ENCODE assay signal across 21 cellular contexts in the genomic region with DNA sequence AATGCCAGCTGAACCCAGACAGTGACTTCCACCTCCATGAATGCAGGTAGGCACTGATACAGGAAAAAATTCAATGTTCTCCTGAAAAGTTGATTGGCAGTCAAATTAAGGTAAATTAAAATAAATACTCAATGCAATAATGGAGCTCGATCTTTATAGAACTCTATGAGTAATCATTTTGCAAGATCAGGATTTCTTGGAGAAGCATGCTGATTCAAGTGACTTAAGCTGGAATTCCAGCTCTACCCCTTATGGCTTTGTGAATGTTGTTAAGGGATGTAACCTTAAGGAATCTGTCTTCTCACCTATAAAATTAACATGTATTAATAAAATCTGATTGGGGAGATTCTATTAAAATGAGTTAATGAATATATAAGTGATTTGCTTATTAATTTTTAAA.
DNase-seq lines count a peak whose midpoint lies in the region; ATAC-seq, FAIRE-seq and TF ChIP-seq lines count a peak whose summit lies in the region.
"Had no signal": no experiment of that assay in that cellular context is flagged by ENCODE, and none has a peak within 500 bp of the region (broad histone marks: within the 10 kb centered on the region; RNA-seq: fewer than 3 reads in every experiment).

No MANE protein-coding gene starts in this region.

- H3K27me3 ChIP-seq in IMR-90 (ENCODE audit: control insufficient read depth, insufficient read depth, low read length), result peaks cover 3% of the 10 kb centered on the region
- no peaks in the 10 kb centered on the region for H3K27me3 ChIP-seq in astrocyte (ENCODE audit: insufficient read depth, low read length)

- no peak overlapping the region for H2BK120ac ChIP-seq in IMR-90 (ENCODE audit: low read depth, low read length)

- no peak overlapping the region for H3K56ac ChIP-seq in IMR-90 (ENCODE audit: extremely low read depth, insufficient read depth, low read length)

- no CpG with 5 or more reads among the region's 1 CpG for WGBS in IMR-90 (ENCODE audit: extremely low coverage in 2 of 2, insufficient read length in 1 of 2), 2 experiments

- H3K4me1 Mint-ChIP-seq in astrocyte (ENCODE audit: low read depth, unreplicated experiment), result no peaks in the 10 kb centered on the region
- H3K4me1 Mint-ChIP-seq: CD14-positive monocyte had no signal

- no peak overlapping the region for H2BK15ac ChIP-seq in IMR-90 (ENCODE audit: low read depth, low read length)

- H3K4me2 ChIP-seq in IMR-90 (ENCODE audit: low read depth, low read length) (no peak overlapping the region), astrocyte (ENCODE audit: low read length) (no peak overlapping the region), OCI-LY7 (ENCODE audit: low read length) (no peak overlapping the region)
- H3K4me2 ChIP-seq: A549 had no signal

- H2AK5ac ChIP-seq in IMR-90 (ENCODE audit: low read depth, low read length), result no peak overlapping the region

- H3K9me3 ChIP-seq in IMR-90 (ENCODE audit: control insufficient read depth, insufficient read depth, low read length), result no peaks in the 10 kb centered on the region
- H3K9me3 ChIP-seq in astrocyte (ENCODE audit: insufficient read depth, low read depth, low read length), result peaks cover 2% of the 10 kb centered on the region
- H3K9me3 ChIP-seq in OCI-LY7 (ENCODE audit: low read length), result no peaks in the 10 kb centered on the region
- H3K9me3 ChIP-seq: A549 had no signal

- peak; percentile 38 for DNase-seq in IMR-90
- DNase-seq in astrocyte (ENCODE audit: low read depth), result no peak
- peak; percentile 52 for DNase-seq in fibroblast of peridontal ligament (ENCODE audit: extremely low read depth)
- DNase-seq in NCI-H2107 (lab: John Stamatoyannopoulos, UW), result no peak
- DNase-seq in SIG-M5 treated with dmso at 0.1 percent for 504 hours (lab: John Stamatoyannopoulos, UW; ENCODE audit: unreplicated experiment), result no peak
- no peak for DNase-seq in OCI-LY7 (ENCODE audit: low spot score)
- DNase-seq: CD8-positive, alpha-beta T cell; COR-L47; DMS153; DMS79 treated with DMSO at 0.1 percent for 48 hours; EL; HCEC 1CT; HFFc6 had no signal

- in situ Hi-C loops in IMR-90 (cut with MboI; ENCODE audit: low sequenced_read_pairs), result no loop called here

- H3K79me1 ChIP-seq in IMR-90 (ENCODE audit: low read depth in 1 of 2, low read length in 2 of 2), result no peaks in the 10 kb centered on the region

- POLR2A ChIA-PET in IMR-90 (lab: Charles Lee; ENCODE audit: unreplicated experiment), result interaction anchor here (1.2 kb wide), 1 partner anchor 10 kb away, joined by 3 read pairs; no protein-coding TSS in a partner anchor
- POLR2A ChIA-PET in OCI-LY7 (lab: Charles Lee), result interaction anchor here (0.7 kb wide), 1 partner anchor 16 kb away, joined by 3 read pairs; no protein-coding TSS in a partner anchor

- no peak overlapping the region for H2BK5ac ChIP-seq in IMR-90 (ENCODE audit: low read depth, low read length, poor library complexity, severe bottlenecking)

- H3K9me3 Mint-ChIP-seq in astrocyte (ENCODE audit: unreplicated experiment), result no peaks in the 10 kb centered on the region
- H3K9me3 Mint-ChIP-seq: HFFc6 had no signal

- H3K4ac ChIP-seq in IMR-90 (ENCODE audit: low read depth, low read length), result no peak overlapping the region

- H3K4me1 ChIP-seq in IMR-90 (ENCODE audit: control insufficient read depth, insufficient read depth, low read length) (no peaks in the 10 kb centered on the region; the same call in 1 of the 2 replicates), astrocyte (ENCODE audit: insufficient read depth, low read length) (no peaks in the 10 kb centered on the region), OCI-LY7 (ENCODE audit: insufficient read depth, low read length, poor library complexity, severe bottlenecking) (no peaks in the 10 kb centered on the region)
- H3K4me1 ChIP-seq: A549 had no signal

- H2BK20ac ChIP-seq in IMR-90 (ENCODE audit: low read depth, low read length), result no peak overlapping the region

- dilution Hi-C loops in IMR-90 (cut with HindIII; ENCODE audit: low sequenced_read_pairs, unreplicated experiment), result no loop called here

- no peak for TF ChIP-seq POLR2A in IMR-90 (IDR thresholded peaks at IDR 0.05; ENCODE audit: low read depth, low read length)

- TF ChIP-seq CTCF in IMR-90 (conservative IDR thresholded peaks at IDR 0.05; ENCODE audit: low read depth, low read length) (no peak), astrocyte (IDR thresholded peaks at IDR 0.05; ENCODE audit: insufficient read depth, low read depth, low read length) (no peak), OCI-LY7 (conservative IDR thresholded peaks at IDR 0.05; ENCODE audit: low read length) (no peak)

- H3K14ac ChIP-seq in IMR-90 (replicated peaks; ENCODE audit: low read depth, low read length), result no peak overlapping the region

- no peaks in the 10 kb centered on the region for H3K9me1 ChIP-seq in IMR-90 (ENCODE audit: insufficient read depth, low read length)

- no peak overlapping the region for H3K23ac ChIP-seq in IMR-90 (ENCODE audit: low read depth, low read length)

- no peaks in the 10 kb centered on the region for H4K20me1 ChIP-seq in IMR-90 (ENCODE audit: insufficient read depth, low read length)
- H4K20me1 ChIP-seq in astrocyte (ENCODE audit: insufficient read depth, low read length), result no peaks in the 10 kb centered on the region
- H4K20me1 ChIP-seq in OCI-LY7 (ENCODE audit: insufficient read depth, low read length), result no peaks in the 10 kb centered on the region

- BruUV-seq in IMR-90 (replicated peaks; lab: Mats Ljungman, UMichigan), result no TSS peak
- no TSS peak for BruUV-seq in OCI-LY7 (replicated peaks; lab: Mats Ljungman, UMichigan)

- no peak overlapping the region for H4K5ac ChIP-seq in IMR-90 (ENCODE audit: low read depth, low read length)

- no peak overlapping the region for H3K4me3 Mint-ChIP-seq in astrocyte (ENCODE audit: unreplicated experiment)
- H3K4me3 Mint-ChIP-seq: CD14-positive monocyte; CD8-positive, alpha-beta T cell; HFFc6 had no signal

- H2AFZ ChIP-seq in IMR-90 (replicated peaks; ENCODE audit: low read length, poor library complexity) (no peak overlapping the region), astrocyte (ENCODE audit: low read depth, low read length) (no peak overlapping the region), OCI-LY7 (ENCODE audit: low read length) (no peak overlapping the region)

- FAIRE-seq in astrocyte (lab: Jason Lieb, UNC), result peak; percentile 20
- FAIRE-seq: A549, D721Med, G401.6, GM12891, H1, HepG2, HTR-8/SVneo had no signal

- H3K36me3 Mint-ChIP-seq in astrocyte (ENCODE audit: low read depth, unreplicated experiment), result peaks cover 2% of the 10 kb centered on the region
- H3K36me3 Mint-ChIP-seq: CD14-positive monocyte; CD8-positive, alpha-beta T cell had no signal

- no peak overlapping the region; the same call in 1 of the 2 replicates for H3K27ac ChIP-seq in IMR-90 (ENCODE audit: insufficient read depth, low read length)
- no peak overlapping the region for H3K27ac ChIP-seq in astrocyte (ENCODE audit: low read depth, low read length)
- H3K27ac ChIP-seq in OCI-LY7 (ENCODE audit: low read depth, low read length, poor library complexity, severe bottlenecking), result no peak overlapping the region
- H3K27ac ChIP-seq: A549 had no signal

- peaks cover 4% of the 10 kb centered on the region for H3K27me3 Mint-ChIP-seq in astrocyte (ENCODE audit: low read depth, unreplicated experiment)

- no peak for TF ChIP-seq RAD21 in IMR-90 (IDR thresholded peaks at IDR 0.05; ENCODE audit: low read length)

- no peak overlapping the region for H2AK9ac ChIP-seq in IMR-90 (replicated peaks; ENCODE audit: low read depth, low read length, poor library complexity)

- H4K8ac ChIP-seq in IMR-90 (ENCODE audit: low read depth in 2 of 2, low read length in 2 of 2), result no peak overlapping the region

- H3K27ac Mint-ChIP-seq in astrocyte (ENCODE audit: unreplicated experiment), result no peak overlapping the region
- H3K27ac Mint-ChIP-seq: CD14-positive monocyte; CD8-positive, alpha-beta T cell; HFFc6 had no signal

- H3K9me2 ChIP-seq in OCI-LY7 (ENCODE audit: insufficient read depth, low read length), result no peaks in the 10 kb centered on the region

- H4K91ac ChIP-seq in IMR-90 (ENCODE audit: insufficient read depth, low read depth, low read length), result no peak overlapping the region

- H3K4me3 ChIP-seq in IMR-90 (ENCODE audit: insufficient read depth, low read depth, low read length) (no peak overlapping the region), astrocyte (ENCODE audit: insufficient read depth, low read depth, low read length) (no peak overlapping the region), OCI-LY7 (ENCODE audit: low read depth, low read length, poor library complexity, severe bottlenecking) (no peak overlapping the region)
- H3K4me3 ChIP-seq: A549 had no signal

- H3K36me3 ChIP-seq in IMR-90 (ENCODE audit: control insufficient read depth, insufficient read depth, low read length) (no peaks in the 10 kb centered on the region), astrocyte (ENCODE audit: insufficient read depth, low read length) (no peaks in the 10 kb centered on the region), OCI-LY7 (ENCODE audit: insufficient read depth, low read length) (no peaks in the 10 kb centered on the region)

- H3K9ac ChIP-seq in IMR-90 (ENCODE audit: low read depth, low read length), result no peak overlapping the region
- no peak overlapping the region for H3K9ac ChIP-seq in astrocyte (ENCODE audit: low read length)

- ATAC-seq in IMR-90 (ENCODE audit: low read depth), result no peak
- ATAC-seq: A549; CD8-positive, alpha-beta T cell; HepG2 had no signal

- H3K79me2 ChIP-seq in astrocyte (ENCODE audit: insufficient read depth, low read length) (no peaks in the 10 kb centered on the region), OCI-LY7 (ENCODE audit: insufficient read depth, low read depth, low read length) (no peaks in the 10 kb centered on the region)

- no peak overlapping the region for H3K18ac ChIP-seq in IMR-90 (ENCODE audit: low read depth, low read length)

- intact Hi-C loops in IMR-90 (cut with micrococcal nuclease), result no loop called here
- intact Hi-C loops in OCI-LY7 (cut with micrococcal nuclease; ENCODE audit: unreplicated experiment), result no loop called here

- CTCF ChIA-PET in IMR-90 (lab: Yijun Ruan, JAX) (interaction anchor here (0.8 kb wide), 1 partner anchor 9 kb away, joined by 4 read pairs; no protein-coding TSS in a partner anchor), OCI-LY7 (lab: Charles Lee; ENCODE audit: unreplicated experiment) (no interaction called here)

TF ChIP-seq in IMR-90, 13 proteins besides CTCF, POLR2A, EP300 and RAD21 (continues in another document):
- TF ChIP-seq RCOR1 (IDR thresholded peaks at IDR 0.05; ENCODE audit: insufficient replicate concordance, low read length), result no peak
- no peak for TF ChIP-seq NFE2L2 (IDR thresholded peaks at IDR 0.05; ENCODE audit: low read depth, low read length)
- no peak for TF ChIP-seq SMC3 (IDR thresholded peaks at IDR 0.05; ENCODE audit: low read depth, low read length)
- no peak for TF ChIP-seq MAZ (IDR thresholded peaks at IDR 0.05; ENCODE audit: borderline replicate concordance, low read depth, low read length)
- TF ChIP-seq FOS (IDR thresholded peaks at IDR 0.05; ENCODE audit: low read depth, low read length), result no peak

Comparison
In these comparisons a context has a peak if more than half of its experiments do, and no peak if none do; other contexts are left out.
1. DNase-seq: peak in IMR-90 (single experiment) and fibroblast of peridontal ligament (single experiment); none in astrocyte (single experiment), NCI-H2107 (single experiment), SIG-M5 treated with dmso at 0.1 percent for 504 hours (single experiment) and OCI-LY7 (single experiment).